In the genomic region with DNA sequence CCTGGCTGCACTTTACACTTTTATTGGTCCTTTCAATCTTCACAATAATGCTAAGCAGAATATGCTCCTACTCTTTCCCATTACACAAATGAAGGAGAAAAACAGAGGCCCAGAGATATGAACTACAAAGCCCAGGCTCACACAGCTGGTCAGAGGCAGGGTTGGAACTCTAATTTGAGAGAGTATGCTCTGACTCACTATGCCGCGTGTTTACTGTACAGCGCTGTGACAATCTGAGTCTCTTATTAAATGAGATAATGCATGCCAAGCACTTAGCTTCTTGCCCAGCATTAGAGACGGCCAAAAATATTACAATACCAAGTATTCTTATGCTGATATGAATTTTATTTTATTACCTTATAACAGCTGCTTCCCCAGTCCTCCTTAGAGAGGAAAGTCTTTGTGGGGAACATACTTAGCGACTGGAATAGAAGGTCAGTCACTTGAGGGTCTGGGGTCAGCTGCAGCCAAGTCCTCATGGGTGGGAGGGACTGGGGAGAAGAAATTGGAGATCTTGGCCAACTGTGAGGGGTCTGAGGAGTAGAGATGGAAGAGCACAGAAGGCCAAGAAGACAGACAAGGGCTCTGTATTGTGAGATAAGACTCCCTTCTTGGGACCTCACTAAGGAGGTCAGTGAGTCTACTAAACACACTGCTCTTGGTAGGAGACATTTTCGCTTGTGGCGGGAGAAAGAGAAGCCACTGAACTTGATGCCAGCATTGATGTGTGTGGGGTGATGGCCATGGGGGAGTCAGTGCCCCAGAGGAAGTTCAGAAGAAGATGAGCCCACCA, we compare ENCODE assay signal across 22 cellular contexts.
DNase-seq lines count a peak whose midpoint lies in the region; ATAC-seq and TF ChIP-seq lines count a peak whose summit lies in the region.
"Had no signal": no experiment of that assay in that cellular context is flagged by ENCODE, and none has a peak within 500 bp of the region (broad histone marks: within the 10 kb centered on the region; RNA-seq: fewer than 3 reads in every experiment).

No MANE protein-coding gene starts in this region.

- no peak for DNase-seq in stimulated activated naive CD8-positive, alpha-beta T cell treated with anti-CD3 and anti-CD28 coated beads, Interleukin-15, Interleukin-2, amounts not matched to agents 100 U/mL and 50 U/mL, for 24 hours
- peak; percentile 24 for DNase-seq in brain microvascular endothelial cell
- no peak for DNase-seq in mucosa of descending colon
- no peak for DNase-seq in activated naive CD4-positive, alpha-beta T cell treated with anti-CD3 and anti-CD28 coated beads, Interleukin-2, amount 50 U/mL, for 72 hours (ENCODE audit: low spot score in 2 of 2)
- no peak for DNase-seq in NCI-H1048 (lab: John Stamatoyannopoulos, UW)
- DNase-seq in CD4-positive, alpha-beta memory T cell, result no peak
- DNase-seq in OCI-LY7 (ENCODE audit: low spot score), result no peak
- DNase-seq: activated CD4-positive, alpha-beta memory T cell treated with anti-CD3 and anti-CD28 coated beads, Interleukin-2, amount 10 ng/mL, durations not matched to agents 7 days and 5 days; activated naive CD8-positive, alpha-beta T cell treated with anti-CD3 and anti-CD28 coated beads for 36 hours; activated T-cell treated with anti-CD3 and anti-CD28 coated beads, Interleukin-2, amount 50 U/mL, for 4 hours; glutamatergic neuron; KBM-7; NCI-H1092; NCI-H2107; NCI-H510A treated with DMSO at 0.1 percent for 48 hours; ovary; small intestine had no signal

- POLR2A ChIA-PET in CD4-positive, alpha-beta memory T cell (lab: Charles Lee; ENCODE audit: partially characterized antibody), result no interaction called here
- POLR2A ChIA-PET in OCI-LY7 (lab: Charles Lee), result no interaction called here

- no peaks in the 10 kb centered on the region for H3K27me3 Mint-ChIP-seq in stimulated activated naive CD8-positive, alpha-beta T cell treated with anti-CD3 and anti-CD28 coated beads, Interleukin-15, Interleukin-2, amounts not matched to agents 100 ng/mL and 50 ng/mL, for 24 hours
- peaks cover 0 to 1% of the 10 kb centered on the region in 2 donors for H3K27me3 Mint-ChIP-seq in CD4-positive, alpha-beta memory T cell
- H3K27me3 Mint-ChIP-seq: activated naive CD8-positive, alpha-beta T cell treated with anti-CD3 and anti-CD28 coated beads for 36 hours; dendritic cell treated with granulocyte-macrophage colony-stimulating factor and Interleukin-4, amounts not matched to agents 40 ng/mL and 50 ng/mL, for 4 days had no signal

- no peak overlapping the region for H3K4me3 Mint-ChIP-seq in stimulated activated naive CD8-positive, alpha-beta T cell treated with anti-CD3 and anti-CD28 coated beads, Interleukin-15, Interleukin-2, amounts not matched to agents 100 ng/mL and 50 ng/mL, for 24 hours
- H3K4me3 Mint-ChIP-seq in CD4-positive, alpha-beta memory T cell, result no peak overlapping the region
- H3K4me3 Mint-ChIP-seq: activated CD4-positive, alpha-beta memory T cell treated with anti-CD3 and anti-CD28 coated beads, Interleukin-2, amount 10 ng/mL, durations not matched to agents 7 days and 5 days; activated naive CD8-positive, alpha-beta T cell treated with anti-CD3 and anti-CD28 coated beads for 36 hours; activated T-cell treated with anti-CD3 and anti-CD28 coated beads, Interleukin-2, amount 50 U/mL, for 4 hours; brain; dendritic cell treated with granulocyte-macrophage colony-stimulating factor and Interleukin-4, amounts not matched to agents 40 ng/mL and 50 ng/mL, for 4 days; T-helper 1 cell treated with Interleukin-12 subunit alpha and Interleukin-12 subunit beta and Interleukin-4 antibody, amounts not matched to agents 30 μg/mL and 1 μg/mL, for 36 hours had no signal

- no peaks in the 10 kb centered on the region for H4K20me1 ChIP-seq in OCI-LY7 (ENCODE audit: insufficient read depth, low read length)

- no peaks in the 10 kb centered on the region for H3K9me3 Mint-ChIP-seq in stimulated activated naive CD8-positive, alpha-beta T cell treated with anti-CD3 and anti-CD28 coated beads, Interleukin-15, Interleukin-2, amounts not matched to agents 100 ng/mL and 50 ng/mL, for 24 hours
- no peaks in the 10 kb centered on the region for H3K9me3 Mint-ChIP-seq in activated naive CD4-positive, alpha-beta T cell treated with anti-CD3 and anti-CD28 coated beads, Interleukin-2, amount 50 U/mL, for 72 hours
- peaks cover 0 to 1% (median 0%) of the 10 kb centered on the region in 8 donors for H3K9me3 Mint-ChIP-seq in CD4-positive, alpha-beta memory T cell
- H3K9me3 Mint-ChIP-seq: activated naive CD8-positive, alpha-beta T cell treated with anti-CD3 and anti-CD28 coated beads for 36 hours; activated T-cell treated with anti-CD3 and anti-CD28 coated beads, Interleukin-2, amount 50 U/mL, for 4 hours; T-helper 1 cell treated with Interleukin-12 subunit alpha and Interleukin-12 subunit beta and Interleukin-4 antibody, amounts not matched to agents 30 μg/mL and 1 μg/mL, for 36 hours had no signal

- no peak overlapping the region for H3K4me3 ChIP-seq in brain microvascular endothelial cell (ENCODE audit: low read depth, low read length)
- H3K4me3 ChIP-seq in mucosa of descending colon, result no peak overlapping the region
- no peak overlapping the region for H3K4me3 ChIP-seq in CD4-positive, alpha-beta memory T cell (ENCODE audit: low read length in 2 of 2)
- no peak overlapping the region for H3K4me3 ChIP-seq in OCI-LY7 (ENCODE audit: low read depth, low read length, poor library complexity, severe bottlenecking)
- H3K4me3 ChIP-seq: ovary had no signal

- TF ChIP-seq CTCF in brain microvascular endothelial cell (IDR thresholded peaks at IDR 0.05; ENCODE audit: low read depth, low read length, missing control alignments) (no peak), mucosa of descending colon (IDR thresholded peaks at IDR 0.05) (no peak), OCI-LY7 (conservative IDR thresholded peaks at IDR 0.05; ENCODE audit: low read length) (no peak)

- peaks cover 27% of the 10 kb centered on the region for H3K4me1 Mint-ChIP-seq in stimulated activated naive CD8-positive, alpha-beta T cell treated with anti-CD3 and anti-CD28 coated beads, Interleukin-15, Interleukin-2, amounts not matched to agents 100 ng/mL and 50 ng/mL, for 24 hours (ENCODE audit: low read depth)
- peaks cover 0 to 2% (median 0%) of the 10 kb centered on the region in 4 donors for H3K4me1 Mint-ChIP-seq in CD4-positive, alpha-beta memory T cell

- H3K27ac Mint-ChIP-seq in stimulated activated naive CD8-positive, alpha-beta T cell treated with anti-CD3 and anti-CD28 coated beads, Interleukin-15, Interleukin-2, amounts not matched to agents 100 ng/mL and 50 ng/mL, for 24 hours, result peak overlapping the region; percentile 31
- H3K27ac Mint-ChIP-seq in activated naive CD4-positive, alpha-beta T cell treated with anti-CD3 and anti-CD28 coated beads, Interleukin-2, amount 50 U/mL, for 72 hours, result peak overlapping the region in 1 of 2 donors; percentile 44
- no peak overlapping the region for H3K27ac Mint-ChIP-seq in CD4-positive, alpha-beta memory T cell
- H3K27ac Mint-ChIP-seq: activated CD4-positive, alpha-beta memory T cell treated with anti-CD3 and anti-CD28 coated beads, Interleukin-2, amount 10 ng/mL, durations not matched to agents 7 days and 5 days; activated naive CD8-positive, alpha-beta T cell treated with anti-CD3 and anti-CD28 coated beads for 36 hours; brain; dendritic cell treated with granulocyte-macrophage colony-stimulating factor and Interleukin-4, amounts not matched to agents 40 ng/mL and 50 ng/mL, for 4 days; T-helper 1 cell treated with Interleukin-12 subunit alpha and Interleukin-12 subunit beta and Interleukin-4 antibody, amounts not matched to agents 30 μg/mL and 1 μg/mL, for 36 hours had no signal

- H3K4me1 ChIP-seq in mucosa of descending colon (ENCODE audit: low read depth) (no peaks in the 10 kb centered on the region), OCI-LY7 (ENCODE audit: insufficient read depth, low read length, poor library complexity, severe bottlenecking) (no peaks in the 10 kb centered on the region)
- H3K4me1 ChIP-seq in CD4-positive, alpha-beta memory T cell (ENCODE audit: insufficient read depth, low read length), result no peaks in the 10 kb centered on the region

- ATAC-seq in stimulated activated naive CD8-positive, alpha-beta T cell treated with anti-CD3 and anti-CD28 coated beads, Interleukin-15, Interleukin-2, amounts not matched to agents 100 U/mL and 50 U/mL, for 24 hours, result no peak
- peak; percentile 36 for ATAC-seq in mucosa of descending colon
- ATAC-seq in activated naive CD4-positive, alpha-beta T cell treated with anti-CD3 and anti-CD28 coated beads, Interleukin-2, amount 50 U/mL, for 72 hours, result no peak
- ATAC-seq: activated T-cell treated with anti-CD3 and anti-CD28 coated beads, Interleukin-2, amount 50 U/mL, for 4 hours; left lobe of liver had no signal

- H3K9me3 ChIP-seq in mucosa of descending colon (no peaks in the 10 kb centered on the region), OCI-LY7 (ENCODE audit: low read length) (no peaks in the 10 kb centered on the region)
- no peaks in the 10 kb centered on the region for H3K9me3 ChIP-seq in CD4-positive, alpha-beta memory T cell (ENCODE audit: control insufficient read depth in 1 of 2, low read length in 2 of 2)
- H3K9me3 ChIP-seq: ovary had no signal

- H2AFZ ChIP-seq in OCI-LY7 (ENCODE audit: low read length), result no peak overlapping the region

- H3K27ac ChIP-seq in brain microvascular endothelial cell (no peak overlapping the region), OCI-LY7 (ENCODE audit: low read depth, low read length, poor library complexity, severe bottlenecking) (no peak overlapping the region)
- no peak overlapping the region for H3K27ac ChIP-seq in CD4-positive, alpha-beta memory T cell (ENCODE audit: low read depth, low read length)
- H3K27ac ChIP-seq: ovary had no signal

- intact Hi-C loops in mucosa of descending colon (cut with DNase I, micrococcal nuclease) (loop anchor here in 1 of 2 donors (10.0 kb wide), 1 partner anchor 334 kb away; no protein-coding TSS in a partner anchor), OCI-LY7 (cut with micrococcal nuclease; ENCODE audit: unreplicated experiment) (no loop called here)
- intact Hi-C loops in CD4-positive, alpha-beta memory T cell (cut with micrococcal nuclease), result no loop called here

- H3K9me2 ChIP-seq in OCI-LY7 (ENCODE audit: insufficient read depth, low read length), result no peaks in the 10 kb centered on the region

- H3K36me3 ChIP-seq in brain microvascular endothelial cell (replicated peaks) (no peaks in the 10 kb centered on the region), mucosa of descending colon (ENCODE audit: low read depth) (no peaks in the 10 kb centered on the region), OCI-LY7 (ENCODE audit: insufficient read depth, low read length) (no peaks in the 10 kb centered on the region)
- H3K36me3 ChIP-seq in CD4-positive, alpha-beta memory T cell (ENCODE audit: insufficient read depth, low read length), result no peaks in the 10 kb centered on the region
- H3K36me3 ChIP-seq: ovary had no signal

- no peaks in the 10 kb centered on the region for H3K27me3 ChIP-seq in brain microvascular endothelial cell (replicated peaks)
- H3K27me3 ChIP-seq in CD4-positive, alpha-beta memory T cell (ENCODE audit: insufficient read depth, low read length), result no peaks in the 10 kb centered on the region
- H3K27me3 ChIP-seq: ovary had no signal

- no TSS peak for BruUV-seq in OCI-LY7 (replicated peaks; lab: Mats Ljungman, UMichigan)

- no peaks in the 10 kb centered on the region for H3K79me2 ChIP-seq in OCI-LY7 (ENCODE audit: insufficient read depth, low read depth, low read length)

- CTCF ChIA-PET in CD4-positive, alpha-beta memory T cell (lab: Charles Lee; ENCODE audit: partially characterized antibody), result no interaction called here
- CTCF ChIA-PET in OCI-LY7 (lab: Charles Lee; ENCODE audit: unreplicated experiment), result no interaction called here

- no peak overlapping the region for H3K4me2 ChIP-seq in OCI-LY7 (ENCODE audit: low read length)

- in situ Hi-C loops in brain microvascular endothelial cell (cut with HindIII; ENCODE audit: low pct_ligation_motif_present, low sequenced_read_pairs), result loop anchor here (25.0 kb wide), 1 partner anchor 137 kb away; no protein-coding TSS in a partner anchor

- H3K36me3 Mint-ChIP-seq in stimulated activated naive CD8-positive, alpha-beta T cell treated with anti-CD3 and anti-CD28 coated beads, Interleukin-15, Interleukin-2, amounts not matched to agents 100 ng/mL and 50 ng/mL, for 24 hours (ENCODE audit: low read depth), result no peaks in the 10 kb centered on the region
- H3K36me3 Mint-ChIP-seq in activated naive CD4-positive, alpha-beta T cell treated with anti-CD3 and anti-CD28 coated beads, Interleukin-2, amount 50 U/mL, for 72 hours, result no peaks in the 10 kb centered on the region
- no peaks in the 10 kb centered on the region for H3K36me3 Mint-ChIP-seq in CD4-positive, alpha-beta memory T cell
- H3K36me3 Mint-ChIP-seq: activated naive CD8-positive, alpha-beta T cell treated with anti-CD3 and anti-CD28 coated beads for 36 hours; brain had no signal
